Comparison of ENCODE assay signal across 35 cellular contexts in the genomic region with DNA sequence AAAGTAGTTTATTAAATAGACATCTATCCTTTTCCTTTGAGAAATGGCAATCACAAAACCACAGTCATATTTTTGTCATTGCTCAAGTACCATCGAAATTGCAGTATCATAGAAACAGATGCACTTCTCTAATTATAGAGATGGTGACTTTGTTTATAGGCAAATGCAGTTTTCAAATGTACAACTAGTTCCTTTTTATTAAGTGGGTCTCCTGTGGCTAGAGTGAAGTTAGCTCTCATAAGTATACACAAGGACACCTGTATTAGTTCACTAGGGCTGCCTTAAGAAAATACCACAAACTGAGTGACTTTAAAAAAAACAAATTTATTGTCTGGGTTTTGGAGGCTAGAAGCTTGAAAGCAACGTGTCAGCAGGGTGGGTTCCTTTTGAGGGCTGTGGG.
A peak's percentile ranks its signal among the peaks of the same experiment; 100 is the strongest.
DNase-seq lines count a peak whose midpoint lies in the region; ATAC-seq and TF ChIP-seq lines count a peak whose summit lies in the region.
"Had no signal": no experiment of that assay in that cellular context is flagged by ENCODE, and none has a peak within 500 bp of the region (broad histone marks: within the 10 kb centered on the region; RNA-seq: fewer than 3 reads in every experiment).

No MANE protein-coding gene starts in this region.

- no peak overlapping the region for H3K27ac Mint-ChIP-seq in memory B cell
- no peak overlapping the region for H3K27ac Mint-ChIP-seq in activated CD8-positive, alpha-beta T cell treated with anti-CD3 and anti-CD28 coated beads, Interleukin-2, amount 10 ng/mL, durations not matched to agents 7 days and 5 days
- H3K27ac Mint-ChIP-seq: activated CD4-positive, alpha-beta memory T cell treated with anti-CD3 and anti-CD28 coated beads for 36 hours; activated naive CD4-positive, alpha-beta T cell treated with anti-CD3 and anti-CD28 coated beads for 36 hours; activated T-helper 1 cell treated with anti-CD3 and anti-CD28 coated beads, Interleukin-12 subunit alpha, Interleukin-12 subunit beta, Interleukin-2, Interleukin-4 antibody, amounts not matched to agents 30 ng/mL and 10 ng/mL and 1 ng/mL, durations not matched to agents 14 hours and 24 hours and 36 hours; IgD-negative memory B cell; stimulated activated naive CD8-positive, alpha-beta T cell treated with anti-CD3 and anti-CD28 coated beads, Interleukin-15, Interleukin-2, amounts not matched to agents 100 ng/mL and 50 ng/mL, for 24 hours; T-helper 17 cell had no signal

- no peaks in the 10 kb centered on the region for H3K36me3 Mint-ChIP-seq in memory B cell
- no peaks in the 10 kb centered on the region for H3K36me3 Mint-ChIP-seq in activated CD8-positive, alpha-beta T cell treated with anti-CD3 and anti-CD28 coated beads, Interleukin-2, amount 10 ng/mL, durations not matched to agents 7 days and 5 days (ENCODE audit: low read depth)
- H3K36me3 Mint-ChIP-seq: activated CD4-positive, alpha-beta memory T cell treated with anti-CD3 and anti-CD28 coated beads for 36 hours; IgD-negative memory B cell had no signal

- no peak overlapping the region for H3K4me3 ChIP-seq in upper lobe of right lung
- H3K4me3 ChIP-seq: BLaER1 treated with 17β-estradiol and CSF1 and Interleukin-3, amounts not matched to agents 10 nM and 100 nM; right atrium auricular region; spleen; testis had no signal

- TF ChIP-seq CTCF in upper lobe of right lung (IDR thresholded peaks at IDR 0.05) = no peak

- CTCF ChIA-PET in activated CD8-positive, alpha-beta T cell treated with anti-CD3 and anti-CD28 coated beads, Interleukin-2, amount 10 ng/mL, durations not matched to agents 7 days and 5 days (lab: Charles Lee) = no interaction called here

- no peaks in the 10 kb centered on the region for H3K27me3 ChIP-seq in upper lobe of right lung
- H3K27me3 ChIP-seq: BLaER1 treated with 17β-estradiol and CSF1 and Interleukin-3, amounts not matched to agents 10 nM and 100 nM; right atrium auricular region; spleen; testis had no signal

- DNase-seq in memory B cell (ENCODE audit: low spot score in 2 of 2) (no peak), NCI-H774 (lab: John Stamatoyannopoulos, UW) (no peak), upper lobe of right lung (no peak), NCI-H226 (no peak)
- no peak for DNase-seq in activated CD8-positive, alpha-beta T cell treated with anti-CD3 and anti-CD28 coated beads, Interleukin-2, amount 10 ng/mL, durations not matched to agents 7 days and 5 days
- DNase-seq: activated CD4-positive, alpha-beta memory T cell treated with anti-CD3 and anti-CD28 coated beads for 36 hours; activated CD4-positive, alpha-beta T cell treated with anti-CD3 and anti-CD28 coated beads for 1 hour; activated CD8-positive, alpha-beta memory T cell treated with anti-CD3 and anti-CD28 coated beads, Interleukin-2, amount 50 U/mL, for 4 hours; activated naive CD4-positive, alpha-beta T cell treated with anti-CD3 and anti-CD28 coated beads for 36 hours; central memory CD4-positive, alpha-beta T cell; cortex of kidney; DMS153; effector memory CD4-positive, alpha-beta T cell; GOT3; mesenchymal stem cell; NCI-H1092 treated with DMSO at 0.1 percent for 48 hours; NCI-H187; NCI-H2171 treated with DMSO at 0.1 percent for 48 hours; NCI-H524; PC-3; spleen; stimulated activated CD8-positive, alpha-beta memory T cell treated with anti-CD3 and anti-CD28 coated beads, Interleukin-4, amount 100 ng/mL, for 48 hours; T-helper 17 cell; testis had no signal

- POLR2A ChIA-PET in activated CD8-positive, alpha-beta T cell treated with anti-CD3 and anti-CD28 coated beads, Interleukin-2, amount 10 ng/mL, durations not matched to agents 7 days and 5 days (lab: Charles Lee) = no interaction called here

- H3K9me3 Mint-ChIP-seq in memory B cell = peaks cover 1% of the 10 kb centered on the region
- H3K9me3 Mint-ChIP-seq in activated CD8-positive, alpha-beta T cell treated with anti-CD3 and anti-CD28 coated beads, Interleukin-2, amount 10 ng/mL, durations not matched to agents 7 days and 5 days (ENCODE audit: insufficient read depth) = no peaks in the 10 kb centered on the region
- H3K9me3 Mint-ChIP-seq: activated naive CD4-positive, alpha-beta T cell treated with anti-CD3 and anti-CD28 coated beads for 36 hours; activated T-helper 1 cell treated with anti-CD3 and anti-CD28 coated beads, Interleukin-12 subunit alpha, Interleukin-12 subunit beta, Interleukin-2, Interleukin-4 antibody, amounts not matched to agents 30 ng/mL and 10 ng/mL and 1 ng/mL, durations not matched to agents 14 hours and 24 hours and 36 hours; stimulated activated naive CD8-positive, alpha-beta T cell treated with anti-CD3 and anti-CD28 coated beads, Interleukin-15, Interleukin-2, amounts not matched to agents 100 ng/mL and 50 ng/mL, for 24 hours had no signal

- H3K4me1 Mint-ChIP-seq in memory B cell = peaks cover 2% of the 10 kb centered on the region
- no peaks in the 10 kb centered on the region for H3K4me1 Mint-ChIP-seq in activated CD8-positive, alpha-beta T cell treated with anti-CD3 and anti-CD28 coated beads, Interleukin-2, amount 10 ng/mL, durations not matched to agents 7 days and 5 days (ENCODE audit: low read depth)
- H3K4me1 Mint-ChIP-seq: neural crest cell, T-helper 17 cell had no signal

- H3K9me3 ChIP-seq in upper lobe of right lung = no peaks in the 10 kb centered on the region
- H3K9me3 ChIP-seq: right atrium auricular region, spleen, testis had no signal

- peaks cover 8% of the 10 kb centered on the region for H3K27me3 Mint-ChIP-seq in memory B cell
- H3K27me3 Mint-ChIP-seq in activated CD8-positive, alpha-beta T cell treated with anti-CD3 and anti-CD28 coated beads, Interleukin-2, amount 10 ng/mL, durations not matched to agents 7 days and 5 days (ENCODE audit: low read depth) = peaks cover 3% of the 10 kb centered on the region

- H3K4me3 Mint-ChIP-seq in memory B cell = no peak overlapping the region
- no peak overlapping the region for H3K4me3 Mint-ChIP-seq in activated CD8-positive, alpha-beta T cell treated with anti-CD3 and anti-CD28 coated beads, Interleukin-2, amount 10 ng/mL, durations not matched to agents 7 days and 5 days
- H3K4me3 Mint-ChIP-seq: activated CD4-positive, alpha-beta memory T cell treated with anti-CD3 and anti-CD28 coated beads for 36 hours; activated naive CD4-positive, alpha-beta T cell treated with anti-CD3 and anti-CD28 coated beads for 36 hours; activated T-helper 1 cell treated with anti-CD3 and anti-CD28 coated beads, Interleukin-12 subunit alpha, Interleukin-12 subunit beta, Interleukin-2, Interleukin-4 antibody, amounts not matched to agents 30 ng/mL and 10 ng/mL and 1 ng/mL, durations not matched to agents 14 hours and 24 hours and 36 hours; IgD-negative memory B cell; neural crest cell; stimulated activated naive CD8-positive, alpha-beta T cell treated with anti-CD3 and anti-CD28 coated beads, Interleukin-15, Interleukin-2, amounts not matched to agents 100 ng/mL and 50 ng/mL, for 24 hours; T-helper 17 cell had no signal

- peak; percentile 90 for ATAC-seq in GM18867 (IDR thresholded peaks at IDR 0.05; ENCODE audit: unreplicated experiment)
- peak; percentile 82 for ATAC-seq in GM21717 (IDR thresholded peaks at IDR 0.05; ENCODE audit: unreplicated experiment)
- peak; percentile 72 for ATAC-seq in HG03520 (IDR thresholded peaks at IDR 0.05; ENCODE audit: unreplicated experiment)
- peak; percentile 48 for ATAC-seq in memory B cell (ENCODE audit: low read depth)
- no peak for ATAC-seq in upper lobe of right lung
- no peak for ATAC-seq in activated CD8-positive, alpha-beta T cell treated with anti-CD3 and anti-CD28 coated beads, Interleukin-2, amount 10 ng/mL, durations not matched to agents 7 days and 5 days
- ATAC-seq: PC-3, Right ventricle myocardium inferior, T-helper 17 cell had no signal

- H3K4me1 ChIP-seq in upper lobe of right lung = no peaks in the 10 kb centered on the region
- H3K4me1 ChIP-seq: right atrium auricular region, spleen, testis had no signal

- H3K27ac ChIP-seq in upper lobe of right lung = no peak overlapping the region
- H3K27ac ChIP-seq: epithelial cell of prostate, right atrium auricular region, spleen, testis had no signal

- intact Hi-C loops in upper lobe of right lung (cut with DNase I) = no loop called here

- no peaks in the 10 kb centered on the region for H3K36me3 ChIP-seq in upper lobe of right lung
- H3K36me3 ChIP-seq: BLaER1 treated with 17β-estradiol and CSF1 and Interleukin-3, amounts not matched to agents 10 nM and 100 nM; right atrium auricular region; spleen had no signal

Comparison
In these comparisons a context has a peak if more than half of its experiments do, and no peak if none do; other contexts are left out.
1. ATAC-seq: peak in GM18867 (single experiment), GM21717 (single experiment), HG03520 (single experiment) and memory B cell (single experiment); none in upper lobe of right lung (single experiment) and activated CD8-positive, alpha-beta T cell treated with anti-CD3 and anti-CD28 coated beads, Interleukin-2, amount 10 ng/mL, durations not matched to agents 7 days and 5 days (single experiment).